In the genomic region with DNA sequence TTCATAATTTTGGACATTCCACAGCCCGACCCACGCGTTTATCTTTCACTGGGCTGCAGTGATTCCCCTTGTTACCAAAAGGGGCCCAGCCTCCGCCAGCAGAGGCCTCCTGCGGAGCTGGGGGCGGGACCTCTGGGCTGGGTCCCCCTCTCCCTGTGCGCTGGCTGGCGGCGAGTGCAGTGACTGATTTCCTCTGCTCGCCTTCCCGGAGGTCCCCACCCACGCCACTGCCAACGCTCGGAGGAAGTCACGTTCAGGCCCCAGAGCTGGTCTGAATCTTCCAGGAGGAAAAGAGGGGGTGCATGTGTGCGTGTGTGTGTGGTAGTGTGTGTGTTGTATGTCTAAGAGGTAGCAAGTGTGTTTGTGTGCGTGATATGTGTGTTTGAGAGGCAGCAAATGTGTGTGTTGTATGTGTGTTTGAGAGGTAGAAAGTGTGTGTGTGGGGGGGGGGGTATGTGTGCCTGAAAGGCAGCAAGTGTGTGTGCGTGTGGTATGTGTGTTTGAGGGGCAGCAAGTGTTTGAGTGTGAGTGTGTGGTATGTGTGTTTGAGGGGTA, we compare ENCODE assay signal across 8 cellular contexts. TPM values are rescaled to one million over a fixed set of nuclear protein-coding genes. Genes with fewer than 3 reads are reported as not detected.
DNase-seq lines count a peak whose midpoint lies in the region; ATAC-seq and TF ChIP-seq lines count a peak whose summit lies in the region.

No MANE protein-coding gene starts in this region.

- TF ChIP-seq CTCF in WI38 (IDR thresholded peaks at IDR 0.05; ENCODE audit: low read depth, low read length): no peak
- TF ChIP-seq CTCF in body of pancreas (IDR thresholded peaks at IDR 0.05): no peak
- no peak for TF ChIP-seq CTCF in right lobe of liver (IDR thresholded peaks at IDR 0.05)

- DNase-seq in EH (ENCODE audit: low read depth) (peak; percentile 50), body of pancreas (peak; percentile 35 to 74 (median 42)), right lobe of liver (peak; percentile 63 to 85 (median 83)), GM19240 (ENCODE audit: insufficient read length, low spot score) (no peak), NCI-H2227 (lab: John Stamatoyannopoulos, UW; ENCODE audit: unreplicated experiment) (no peak)
- peak; percentile 40 for DNase-seq in stimulated activated CD8-positive, alpha-beta memory T cell treated with anti-CD3 and anti-CD28 coated beads, Interleukin-15, amount 100 ng/mL, for 1 hour (ENCODE audit: low read depth)

- H3K27me3 ChIP-seq in body of pancreas (no peaks in the 10 kb centered on the region), right lobe of liver (no peaks in the 10 kb centered on the region)

- intact Hi-C loops in body of pancreas (cut with DNase I) (no loop called here), right lobe of liver (cut with DNase I) (no loop called here)

- no peak for ATAC-seq in body of pancreas
- ATAC-seq in right lobe of liver: peak; percentile 33 to 66 (median 50)
- ATAC-seq in GM18870 (IDR thresholded peaks at IDR 0.05; ENCODE audit: unreplicated experiment): no peak

- no peaks in the 10 kb centered on the region for H3K36me3 ChIP-seq in body of pancreas (replicated peaks in 1 of 2; ENCODE audit: insufficient read depth in 1 of 2, low read depth in 2 of 2)
- H3K36me3 ChIP-seq in right lobe of liver: no peaks in the 10 kb centered on the region

- TF ChIP-seq POLR2A in body of pancreas (IDR thresholded peaks at IDR 0.05) (peak in 1 of 3 donors; percentile 46), right lobe of liver (IDR thresholded peaks at IDR 0.05) (peak; percentile 24)

- H3K4me3 ChIP-seq in WI38 (ENCODE audit: low read depth, low read length): peak overlapping the region; percentile 5; the same call in 1 of the 2 replicates
- H3K4me3 ChIP-seq in body of pancreas: no peak overlapping the region
- H3K4me3 ChIP-seq in right lobe of liver: no peak overlapping the region

- H3K4me1 ChIP-seq in body of pancreas (peaks cover 10% of the 10 kb centered on the region), right lobe of liver (peaks cover 0 to 9% (median 3%) of the 10 kb centered on the region in 4 donors)

- H3K9me3 ChIP-seq in body of pancreas: no peaks in the 10 kb centered on the region
- no peaks in the 10 kb centered on the region for H3K9me3 ChIP-seq in right lobe of liver

- WGBS in body of pancreas, 2 donors: 64 to 82% methylated on average over 18 of the region's 18 CpGs
- WGBS in right lobe of liver (ENCODE audit: insufficient coverage, low coverage, low lambda C conversion rate, missing lambda C conversion rate): 67% methylated on average over 16 of the region's 18 CpGs

- H3K27ac ChIP-seq in body of pancreas (peak overlapping the region in 2 of 4 donors; percentile 94), right lobe of liver (peak overlapping the region in 2 of 3 donors; percentile 94 to 95)

RNA-seq across cellular contexts. Expression of gene JAK1, which starts 35.0 kb away (rescaled TPM):
- total RNA-seq in body of pancreas (100 to 1,000 TPM; 106 to 136 TPM), right lobe of liver (10 to 100 TPM; 48.0 to 71.6 (median 66.5) TPM)

Comparison
In these comparisons a context has a peak if more than half of its experiments do, and no peak if none do; other contexts are left out.
1. DNase-seq: peak in EH (single experiment), body of pancreas (4 of 4), right lobe of liver (3 of 3) and stimulated activated CD8-positive, alpha-beta memory T cell treated with anti-CD3 and anti-CD28 coated beads, Interleukin-15, amount 100 ng/mL, for 1 hour (single experiment); none in GM19240 (single experiment) and NCI-H2227 (single experiment).
2. ATAC-seq: peak in right lobe of liver (4 of 4); none in body of pancreas (single experiment) and GM18870 (single experiment).